Comparison of ENCODE assay signal across 1 cellular context in genomic region chr1:113749402-113749801, GRCh38.
TF ChIP-seq lines count a peak whose summit lies in the region.

No MANE protein-coding gene starts in this region.

TF ChIP-seq in K562, 482 proteins besides CTCF, POLR2A, EP300 and RAD21:
- TF ChIP-seq HNRNPL (IDR thresholded peaks at IDR 0.05; ENCODE audit: low read depth, low read length) = no peak
- TF ChIP-seq TCF3 (CRISPR knock-in tag; IDR thresholded peaks at IDR 0.05) = peak; percentile 63
- TF ChIP-seq ARNT (IDR thresholded peaks at IDR 0.05) = peak in 1 of 2 experiments; percentile 87; a peak in 2 of 4 replicates
- TF ChIP-seq MLLT1 (IDR thresholded peaks at IDR 0.05) = no peak
- TF ChIP-seq HOMEZ (CRISPR knock-in tag; IDR thresholded peaks at IDR 0.05) = no peak
- TF ChIP-seq ZNF551 (CRISPR knock-in tag; IDR thresholded peaks at IDR 0.05) = no peak
- no peak for TF ChIP-seq MED1 (CRISPR knock-in tag; IDR thresholded peaks at IDR 0.05; ENCODE audit: borderline replicate concordance)
- peak in 1 of 2 experiments; percentile 51; a peak in 2 of 4 replicates for TF ChIP-seq KDM1A (IDR thresholded peaks at IDR 0.05)
- TF ChIP-seq HMGXB4 (CRISPR knock-in tag; IDR thresholded peaks at IDR 0.05) = no peak
- TF ChIP-seq ATF4 (CRISPR knock-in tag; IDR thresholded peaks at IDR 0.05) = no peak
- peak; percentile 37; the same call in 1 of the 2 replicates for TF ChIP-seq TAL1 (IDR thresholded peaks at IDR 0.05)
- TF ChIP-seq ARID1B (IDR thresholded peaks at IDR 0.05) = peak; percentile 50
- TF ChIP-seq TCF7L2 (IDR thresholded peaks at IDR 0.05; ENCODE audit: low read depth, low read length) = no peak
- peak; percentile 46 for TF ChIP-seq CBFA2T2 (conservative IDR thresholded peaks at IDR 0.05)
- TF ChIP-seq TEAD1 (CRISPR knock-in tag; IDR thresholded peaks at IDR 0.05) = no peak
- TF ChIP-seq POLR2AphosphoS5 (IDR thresholded peaks at IDR 0.05; ENCODE audit: control insufficient read depth, insufficient read depth, low read depth, low read length) = 0 out of 2 replicates have a peak, but pooled peaks have one; percentile 36
- TF ChIP-seq CBFA2T3 (IDR thresholded peaks at IDR 0.05) = peak; percentile 69
- TF ChIP-seq TEAD4 (IDR thresholded peaks at IDR 0.05; ENCODE audit: low read length) = peak; percentile 51
- TF ChIP-seq TEAD4 (CRISPR knock-in tag; IDR thresholded peaks at IDR 0.05; ENCODE audit: borderline replicate concordance) = no peak
- TF ChIP-seq RREB1 (CRISPR knock-in tag; IDR thresholded peaks at IDR 0.05) = no peak
